ENCODE assay signal across 9 cellular contexts in the genomic region with DNA sequence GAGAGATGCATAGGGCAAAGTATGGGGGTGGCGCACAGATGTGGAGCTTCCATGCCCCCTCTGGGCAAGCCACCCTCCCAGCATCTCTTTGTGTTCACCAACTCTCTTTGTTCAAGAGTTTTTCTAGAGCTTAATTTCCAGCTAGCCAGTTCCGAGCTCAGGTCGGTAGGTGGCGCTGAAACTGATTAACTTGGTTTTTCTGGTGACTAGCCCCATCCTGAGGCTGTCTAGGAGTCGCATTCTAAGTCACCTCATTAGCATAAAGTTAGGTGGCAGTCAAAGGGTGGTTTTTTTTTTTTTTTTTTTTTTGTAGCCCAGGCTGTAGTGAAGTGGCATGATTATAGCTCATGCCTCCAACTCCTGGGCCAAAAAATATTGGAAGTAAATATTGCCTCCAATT.
DNase-seq lines count a peak whose midpoint lies in the region; ATAC-seq, FAIRE-seq and TF ChIP-seq lines count a peak whose summit lies in the region.
"Had no signal": no experiment of that assay in that cellular context is flagged by ENCODE, and none has a peak within 500 bp of the region (broad histone marks: within the 10 kb centered on the region; RNA-seq: fewer than 3 reads in every experiment).

No MANE protein-coding gene starts in this region.

- no peaks in the 10 kb centered on the region for H3K36me3 ChIP-seq in MG63

- ATAC-seq in GM21515 (IDR thresholded peaks at IDR 0.05; ENCODE audit: unreplicated experiment) = peak; percentile 79

- peak; percentile 89 for DNase-seq in ELF-1 (ENCODE audit: low read depth, low spot score)
- DNase-seq in NAMALWA (ENCODE audit: low spot score) = peak; percentile 79
- DNase-seq in cardiac fibroblast (ENCODE audit: low read depth in 2 of 2) = peak; percentile 53 to 66
- peak; percentile 17 to 31 for DNase-seq in stimulated activated CD4-positive, alpha-beta T cell treated with anti-CD3 and anti-CD28 coated beads, Interleukin-15, amount 100 ng/mL, for 48 hours (ENCODE audit: low read depth in 2 of 2)
- DNase-seq in MG63 = no peak
- DNase-seq in HTR-8/SVneo (ENCODE audit: insufficient read length, low spot score) = no peak
- DNase-seq in middle frontal gyrus (ENCODE audit: extremely low spot score, low spot score) = no peak

- H3K27me3 ChIP-seq in MG63 = no peaks in the 10 kb centered on the region

- H3K4me3 ChIP-seq in cardiac fibroblast (replicated peaks in 1 of 2; ENCODE audit: low read depth in 2 of 2, low read length in 2 of 2) = no peak overlapping the region
- H3K4me3 ChIP-seq in MG63 = no peak overlapping the region

- H3K9me3 ChIP-seq in MG63 = no peaks in the 10 kb centered on the region

- TF ChIP-seq CTCF in cardiac fibroblast (IDR thresholded peaks at IDR 0.05; ENCODE audit: low read depth, low read length) = peak; percentile 72

- FAIRE-seq in HTR-8/SVneo (lab: Jason Lieb, UNC) = no peak
- FAIRE-seq: TTC549 had no signal

Comparison
In these comparisons a context has a peak if more than half of its experiments do, and no peak if none do; other contexts are left out.
1. DNase-seq: peak in ELF-1 (single experiment), NAMALWA (single experiment), cardiac fibroblast (2 of 2) and stimulated activated CD4-positive, alpha-beta T cell treated with anti-CD3 and anti-CD28 coated beads, Interleukin-15, amount 100 ng/mL, for 48 hours (2 of 2); none in MG63 (single experiment), HTR-8/SVneo (single experiment) and middle frontal gyrus (single experiment).